ENCODE assay signal across 14 cellular contexts in the genomic region with DNA sequence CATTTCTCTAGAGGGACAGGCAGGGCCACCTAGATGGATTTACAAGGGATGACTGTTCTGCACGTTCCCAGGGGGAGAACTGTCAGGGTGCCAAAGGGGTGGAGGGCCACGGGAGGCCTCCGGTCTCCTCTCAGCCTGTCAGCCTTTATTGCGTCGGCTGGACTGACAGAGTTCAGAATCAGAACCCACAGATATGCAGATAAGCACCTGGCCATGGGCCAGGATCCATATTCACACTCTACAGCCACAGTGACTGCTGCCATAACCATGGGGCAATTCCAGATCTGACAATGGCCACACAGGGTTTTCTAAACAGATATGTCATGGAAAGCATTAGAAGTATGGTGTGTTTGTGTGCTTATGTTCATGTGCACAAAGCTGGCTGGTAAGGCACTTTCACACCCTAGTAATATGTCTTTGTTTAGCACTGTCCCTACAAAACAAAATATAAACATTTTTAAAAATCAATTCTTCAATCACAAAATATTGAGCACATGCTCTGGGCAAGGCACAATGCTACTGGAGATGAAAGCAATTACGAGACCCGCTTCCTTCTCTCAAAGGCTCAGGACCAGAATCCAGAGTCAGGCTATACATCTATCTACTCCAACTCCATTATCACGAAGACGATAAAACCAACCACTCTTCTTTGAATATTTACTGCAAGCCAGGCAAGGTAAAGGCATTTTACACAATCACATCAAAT. TPM values are rescaled to one million over a fixed set of nuclear protein-coding genes. Genes with fewer than 3 reads are reported as not detected.
A peak's percentile ranks its signal among the peaks of the same experiment; 100 is the strongest.
DNase-seq lines count a peak whose midpoint lies in the region; ATAC-seq and TF ChIP-seq lines count a peak whose summit lies in the region.
"Had no signal": no experiment of that assay in that cellular context is flagged by ENCODE, and none has a peak within 500 bp of the region (broad histone marks: within the 10 kb centered on the region; RNA-seq: fewer than 3 reads in every experiment).

No MANE protein-coding gene starts in this region.

- no peak overlapping the region for H3K4me3 Mint-ChIP-seq in dendritic cell treated with granulocyte-macrophage colony-stimulating factor and Interleukin-4, amounts not matched to agents 40 ng/mL and 50 ng/mL, for 4 days
- no peak overlapping the region for H3K4me3 Mint-ChIP-seq in type B pancreatic cell
- H3K4me3 Mint-ChIP-seq: activated naive CD8-positive, alpha-beta T cell treated with anti-CD3 and anti-CD28 coated beads for 36 hours; IgD-negative memory B cell had no signal

- peaks cover 51% of the 10 kb centered on the region for H3K36me3 Mint-ChIP-seq in dendritic cell treated with granulocyte-macrophage colony-stimulating factor and Interleukin-4, amounts not matched to agents 40 ng/mL and 50 ng/mL, for 4 days (ENCODE audit: low read depth)
- H3K36me3 Mint-ChIP-seq in type B pancreatic cell = peaks cover 14% of the 10 kb centered on the region

- ATAC-seq in HG03045 (IDR thresholded peaks at IDR 0.05; ENCODE audit: unreplicated experiment) = no peak

- no peaks in the 10 kb centered on the region for H3K9me3 Mint-ChIP-seq in dendritic cell treated with granulocyte-macrophage colony-stimulating factor and Interleukin-4, amounts not matched to agents 40 ng/mL and 50 ng/mL, for 4 days
- no peaks in the 10 kb centered on the region for H3K9me3 Mint-ChIP-seq in type B pancreatic cell
- H3K9me3 Mint-ChIP-seq: activated naive CD8-positive, alpha-beta T cell treated with anti-CD3 and anti-CD28 coated beads for 36 hours; IgD-negative memory B cell had no signal

- DNase-seq in EL (peak; percentile 88), RPMI7951 (ENCODE audit: low read depth) (peak; percentile 87), mucosa of gallbladder (ENCODE audit: low spot score) (peak; percentile 43), cerebellar nuclear complex (lab: John Stamatoyannopoulos, UW) (no peak), type B pancreatic cell (ENCODE audit: extremely low spot score, unreplicated experiment) (no peak)
- no peak for DNase-seq in central memory CD4-positive, alpha-beta T cell
- DNase-seq: activated CD8-positive, alpha-beta memory T cell treated with anti-CD3 and anti-CD28 coated beads, Interleukin-2, amount 50 U/mL, for 4 hours; activated naive CD8-positive, alpha-beta T cell treated with anti-CD3 and anti-CD28 coated beads for 36 hours; DMS153; NCI-H187; stimulated activated CD4-positive, alpha-beta T cell treated with anti-CD3 and anti-CD28 coated beads, Interleukin-2, amount 100 ng/mL, for 24 hours had no signal

- H3K4me1 Mint-ChIP-seq in dendritic cell treated with granulocyte-macrophage colony-stimulating factor and Interleukin-4, amounts not matched to agents 40 ng/mL and 50 ng/mL, for 4 days (ENCODE audit: low read depth) = peaks cover 69% of the 10 kb centered on the region
- H3K4me1 Mint-ChIP-seq in type B pancreatic cell (ENCODE audit: unreplicated experiment) = peaks cover 69% of the 10 kb centered on the region

- intact Hi-C loops in dendritic cell treated with granulocyte-macrophage colony-stimulating factor and Interleukin-4, amounts not matched to agents 40 ng/mL and 50 ng/mL, for 4 days (cut with micrococcal nuclease) = no loop called here

- no peaks in the 10 kb centered on the region for H3K27me3 Mint-ChIP-seq in dendritic cell treated with granulocyte-macrophage colony-stimulating factor and Interleukin-4, amounts not matched to agents 40 ng/mL and 50 ng/mL, for 4 days
- H3K27me3 Mint-ChIP-seq in type B pancreatic cell = no peaks in the 10 kb centered on the region
- H3K27me3 Mint-ChIP-seq: activated naive CD8-positive, alpha-beta T cell treated with anti-CD3 and anti-CD28 coated beads for 36 hours; IgD-negative memory B cell had no signal

- no peak for TF ChIP-seq CTCF in type B pancreatic cell (conservative IDR thresholded peaks at IDR 0.05)

- peak overlapping the region; percentile 1 for H3K27ac Mint-ChIP-seq in dendritic cell treated with granulocyte-macrophage colony-stimulating factor and Interleukin-4, amounts not matched to agents 40 ng/mL and 50 ng/mL, for 4 days
- H3K27ac Mint-ChIP-seq in type B pancreatic cell = no peak overlapping the region
- H3K27ac Mint-ChIP-seq: activated naive CD8-positive, alpha-beta T cell treated with anti-CD3 and anti-CD28 coated beads for 36 hours had no signal

RNA-seq across cellular contexts. Expression of a gene that starts 29.1 kb away (rescaled TPM):
- 56.2 and 58.0 TPM in 2 replicates for total RNA-seq in RPMI7951 (2014; rRNA removed; shearing (Covaris generic))
- total RNA-seq in mucosa of gallbladder (16.0 TPM), type B pancreatic cell (ENCODE audit: low replicate concordance) (17.3 and 23.0 TPM in 2 replicates)

Comparison
In these comparisons a context has a peak if more than half of its experiments do, and no peak if none do; other contexts are left out.
1. DNase-seq: peak in EL (single experiment), RPMI7951 (single experiment) and mucosa of gallbladder (single experiment); none in cerebellar nuclear complex (0 of 2), central memory CD4-positive, alpha-beta T cell (single experiment) and type B pancreatic cell (single experiment).